ENCODE assay signal across 1 cellular context in the genomic region with DNA sequence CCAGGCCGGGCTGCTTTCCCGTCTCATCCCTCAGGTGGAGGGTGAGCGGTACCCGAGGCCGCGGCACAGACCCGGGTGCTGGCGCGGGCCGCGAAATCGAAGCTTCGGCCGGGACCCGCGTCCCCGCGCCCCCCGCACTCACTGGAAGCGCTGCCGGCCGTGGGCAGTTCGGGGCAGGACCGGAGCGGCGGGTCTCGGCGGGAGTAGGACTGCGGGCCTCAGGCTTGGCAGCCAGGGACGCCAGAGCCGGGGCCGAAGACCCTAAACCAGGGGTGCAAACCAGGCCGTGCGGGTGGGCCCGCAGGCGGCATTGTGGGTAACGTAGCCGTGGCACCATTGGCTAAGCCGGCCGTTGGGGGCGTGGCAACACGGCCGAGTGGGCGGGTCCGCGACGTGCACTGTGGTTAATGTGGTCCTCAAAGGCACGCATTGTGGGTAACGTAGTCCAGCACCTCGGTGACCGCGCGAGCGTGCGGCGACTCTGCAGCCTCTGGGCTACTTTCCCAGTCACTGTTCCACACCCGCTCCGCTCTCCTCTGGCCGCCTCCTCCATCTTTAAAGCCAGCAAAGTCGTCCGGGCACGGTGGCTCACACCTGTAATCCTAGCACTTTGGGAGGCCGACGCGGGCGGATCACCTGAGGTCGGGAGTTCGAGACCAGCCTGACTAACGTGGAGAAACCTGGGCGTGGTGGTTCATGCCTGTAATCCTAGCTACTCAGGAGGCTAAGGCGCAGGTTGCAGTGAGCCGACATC.
TF ChIP-seq lines count a peak whose summit lies in the region.

Gene ZNF500 (minus strand): TSS at position 288 of the 754 bp plus-strand sequence. CDS start 1,184 bp downstream, outside the sequence.

TF ChIP-seq in HepG2, 621 proteins besides CTCF, POLR2A, EP300 and RAD21 (continued from another document and continues in another):
- TF ChIP-seq, protein P1, sequence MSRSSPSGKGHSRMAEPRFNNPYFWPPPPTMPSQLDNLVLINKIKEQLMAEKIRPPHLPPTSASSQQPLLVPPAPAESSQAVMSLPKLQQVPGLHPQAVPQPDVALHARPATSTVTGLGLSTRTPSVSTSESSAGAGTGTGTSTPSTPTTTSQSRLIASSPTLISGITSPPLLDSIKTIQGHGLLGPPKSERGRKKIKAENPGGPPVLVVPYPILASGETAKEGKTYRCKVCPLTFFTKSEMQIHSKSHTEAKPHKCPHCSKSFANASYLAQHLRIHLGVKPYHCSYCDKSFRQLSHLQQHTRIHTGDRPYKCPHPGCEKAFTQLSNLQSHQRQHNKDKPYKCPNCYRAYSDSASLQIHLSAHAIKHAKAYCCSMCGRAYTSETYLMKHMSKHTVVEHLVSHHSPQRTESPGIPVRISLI (CRISPR knock-in tag; IDR thresholded peaks at IDR 0.05; ENCODE audit: borderline replicate concordance) = no peak
- no peak for TF ChIP-seq NFRKB (IDR thresholded peaks at IDR 0.05)
- 0 out of 2 replicates have a peak, but pooled peaks have one; percentile 28 for TF ChIP-seq ZNF639 (CRISPR knock-in tag; conservative IDR thresholded peaks at IDR 0.05)
- no peak for TF ChIP-seq ZNF737 (CRISPR knock-in tag; IDR thresholded peaks at IDR 0.05; ENCODE audit: borderline replicate concordance)
- TF ChIP-seq ZNF124 (CRISPR knock-in tag; IDR thresholded peaks at IDR 0.05) = no peak; the same call in none of the 2 replicates
- TF ChIP-seq IRF9 (CRISPR knock-in tag; IDR thresholded peaks at IDR 0.05; ENCODE audit: borderline replicate concordance) = 0 out of 2 replicates have a peak, but pooled peaks have one; percentile 30
- TF ChIP-seq ATF7 (IDR thresholded peaks at IDR 0.05) = no peak
- no peak for TF ChIP-seq ATF7 (CRISPR knock-in tag; IDR thresholded peaks at IDR 0.05)
- 0 out of 2 replicates have a peak, but pooled peaks have one; percentile 75 for TF ChIP-seq ZNF446 (CRISPR knock-in tag; IDR thresholded peaks at IDR 0.05)
- no peak for TF ChIP-seq RBAK (CRISPR knock-in tag; IDR thresholded peaks at IDR 0.05)
- TF ChIP-seq PTBP1 (IDR thresholded peaks at IDR 0.05; ENCODE audit: low read depth, low read length, poor library complexity, severe bottlenecking) = no peak
- no peak for TF ChIP-seq ZNF550 (CRISPR knock-in tag; IDR thresholded peaks at IDR 0.05; ENCODE audit: borderline replicate concordance)
- no peak for TF ChIP-seq NR3C1 (CRISPR knock-in tag; IDR thresholded peaks at IDR 0.05)
- TF ChIP-seq TBL1XR1 (IDR thresholded peaks at IDR 0.05; ENCODE audit: borderline replicate concordance, low read length, partially characterized antibody) = peak; percentile 51
- TF ChIP-seq, protein P2, sequence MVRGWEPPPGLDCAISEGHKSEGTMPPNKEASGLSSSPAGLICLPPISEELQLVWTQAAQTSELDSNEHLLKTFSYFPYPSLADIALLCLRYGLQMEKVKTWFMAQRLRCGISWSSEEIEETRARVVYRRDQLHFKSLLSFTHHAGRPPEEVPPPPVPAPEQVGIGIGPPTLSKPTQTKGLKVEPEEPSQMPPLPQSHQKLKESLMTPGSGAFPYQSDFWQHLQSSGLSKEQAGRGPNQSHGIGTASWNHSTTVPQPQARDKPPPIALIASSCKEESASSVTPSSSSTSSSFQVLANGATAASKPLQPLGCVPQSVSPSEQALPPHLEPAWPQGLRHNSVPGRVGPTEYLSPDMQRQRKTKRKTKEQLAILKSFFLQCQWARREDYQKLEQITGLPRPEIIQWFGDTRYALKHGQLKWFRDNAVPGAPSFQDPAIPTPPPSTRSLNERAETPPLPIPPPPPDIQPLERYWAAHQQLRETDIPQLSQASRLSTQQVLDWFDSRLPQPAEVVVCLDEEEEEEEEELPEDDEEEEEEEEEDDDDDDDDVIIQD (CRISPR knock-in tag; IDR thresholded peaks at IDR 0.05; ENCODE audit: low read depth) = no peak
- TF ChIP-seq NFYC (CRISPR knock-in tag; IDR thresholded peaks at IDR 0.05) = peak; percentile 91
- TF ChIP-seq ETV5 (CRISPR knock-in tag; IDR thresholded peaks at IDR 0.05; ENCODE audit: borderline replicate concordance) = peak; percentile 54; the same call in 1 of the 2 replicates
- TF ChIP-seq SRF (IDR thresholded peaks at IDR 0.05; ENCODE audit: low read depth, low read length) = no peak
- no peak for TF ChIP-seq RORA (CRISPR knock-in tag; IDR thresholded peaks at IDR 0.05)
- no peak for TF ChIP-seq FOSL1 (CRISPR knock-in tag; IDR thresholded peaks at IDR 0.05; ENCODE audit: borderline replicate concordance)
- TF ChIP-seq U2AF2 (IDR thresholded peaks at IDR 0.05; ENCODE audit: low read depth, low read length) = no peak
- TF ChIP-seq KLF12 (CRISPR knock-in tag; IDR thresholded peaks at IDR 0.05; ENCODE audit: borderline replicate concordance) = peak; percentile 63; the same call in 1 of the 2 replicates
- TF ChIP-seq SETDB1 (CRISPR knock-in tag; IDR thresholded peaks at IDR 0.05; ENCODE audit: borderline replicate concordance) = no peak
- peak; percentile 65; the same call in 1 of the 2 replicates for TF ChIP-seq NFE2L1 (CRISPR knock-in tag; IDR thresholded peaks at IDR 0.05; ENCODE audit: borderline replicate concordance)
- TF ChIP-seq, protein P3, sequence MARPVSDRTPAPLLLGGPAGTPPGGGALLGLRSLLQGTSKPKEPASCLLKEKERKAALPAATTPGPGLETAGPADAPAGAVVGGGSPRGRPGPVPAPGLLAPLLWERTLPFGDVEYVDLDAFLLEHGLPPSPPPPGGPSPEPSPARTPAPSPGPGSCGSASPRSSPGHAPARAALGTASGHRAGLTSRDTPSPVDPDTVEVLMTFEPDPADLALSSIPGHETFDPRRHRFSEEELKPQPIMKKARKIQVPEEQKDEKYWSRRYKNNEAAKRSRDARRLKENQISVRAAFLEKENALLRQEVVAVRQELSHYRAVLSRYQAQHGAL (CRISPR knock-in tag; IDR thresholded peaks at IDR 0.05; ENCODE audit: not compliant biosample characterization) = no peak
- TF ChIP-seq SAP130 (CRISPR knock-in tag; IDR thresholded peaks at IDR 0.05; ENCODE audit: low read depth) = peak; percentile 95
- TF ChIP-seq ZNF451 (CRISPR knock-in tag; IDR thresholded peaks at IDR 0.05) = no peak
- no peak; the same call in 1 of the 2 replicates for TF ChIP-seq HMG20B (CRISPR knock-in tag; conservative IDR thresholded peaks at IDR 0.05)
- no peak for TF ChIP-seq HNF4G (IDR thresholded peaks at IDR 0.05; ENCODE audit: borderline replicate concordance, low read depth, low read length)
- TF ChIP-seq HNF4G (CRISPR knock-in tag; IDR thresholded peaks at IDR 0.05; ENCODE audit: borderline replicate concordance, low read depth) = no peak
- TF ChIP-seq ZNF773 (CRISPR knock-in tag; IDR thresholded peaks at IDR 0.05; ENCODE audit: borderline replicate concordance) = peak; percentile 75; the same call in 1 of the 2 replicates
- TF ChIP-seq FOXJ3 (CRISPR knock-in tag; IDR thresholded peaks at IDR 0.05; ENCODE audit: borderline replicate concordance) = peak; percentile 35; the same call in 1 of the 2 replicates
- TF ChIP-seq, protein P4, sequence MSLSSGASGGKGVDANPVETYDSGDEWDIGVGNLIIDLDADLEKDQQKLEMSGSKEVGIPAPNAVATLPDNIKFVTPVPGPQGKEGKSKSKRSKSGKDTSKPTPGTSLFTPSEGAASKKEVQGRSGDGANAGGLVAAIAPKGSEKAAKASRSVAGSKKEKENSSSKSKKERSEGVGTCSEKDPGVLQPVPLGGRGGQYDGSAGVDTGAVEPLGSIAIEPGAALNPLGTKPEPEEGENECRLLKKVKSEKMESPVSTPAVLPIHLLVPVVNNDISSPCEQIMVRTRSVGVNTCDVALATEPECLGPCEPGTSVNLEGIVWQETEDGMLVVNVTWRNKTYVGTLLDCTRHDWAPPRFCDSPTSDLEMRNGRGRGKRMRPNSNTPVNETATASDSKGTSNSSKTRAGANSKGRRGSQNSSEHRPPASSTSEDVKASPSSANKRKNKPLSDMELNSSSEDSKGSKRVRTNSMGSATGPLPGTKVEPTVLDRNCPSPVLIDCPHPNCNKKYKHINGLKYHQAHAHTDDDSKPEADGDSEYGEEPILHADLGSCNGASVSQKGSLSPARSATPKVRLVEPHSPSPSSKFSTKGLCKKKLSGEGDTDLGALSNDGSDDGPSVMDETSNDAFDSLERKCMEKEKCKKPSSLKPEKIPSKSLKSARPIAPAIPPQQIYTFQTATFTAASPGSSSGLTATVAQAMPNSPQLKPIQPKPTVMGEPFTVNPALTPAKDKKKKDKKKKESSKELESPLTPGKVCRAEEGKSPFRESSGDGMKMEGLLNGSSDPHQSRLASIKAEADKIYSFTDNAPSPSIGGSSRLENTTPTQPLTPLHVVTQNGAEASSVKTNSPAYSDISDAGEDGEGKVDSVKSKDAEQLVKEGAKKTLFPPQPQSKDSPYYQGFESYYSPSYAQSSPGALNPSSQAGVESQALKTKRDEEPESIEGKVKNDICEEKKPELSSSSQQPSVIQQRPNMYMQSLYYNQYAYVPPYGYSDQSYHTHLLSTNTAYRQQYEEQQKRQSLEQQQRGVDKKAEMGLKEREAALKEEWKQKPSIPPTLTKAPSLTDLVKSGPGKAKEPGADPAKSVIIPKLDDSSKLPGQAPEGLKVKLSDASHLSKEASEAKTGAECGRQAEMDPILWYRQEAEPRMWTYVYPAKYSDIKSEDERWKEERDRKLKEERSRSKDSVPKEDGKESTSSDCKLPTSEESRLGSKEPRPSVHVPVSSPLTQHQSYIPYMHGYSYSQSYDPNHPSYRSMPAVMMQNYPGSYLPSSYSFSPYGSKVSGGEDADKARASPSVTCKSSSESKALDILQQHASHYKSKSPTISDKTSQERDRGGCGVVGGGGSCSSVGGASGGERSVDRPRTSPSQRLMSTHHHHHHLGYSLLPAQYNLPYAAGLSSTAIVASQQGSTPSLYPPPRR (CRISPR knock-in tag; IDR thresholded peaks at IDR 0.05; ENCODE audit: borderline replicate concordance) = no peak
- TF ChIP-seq ZFY (CRISPR knock-in tag; IDR thresholded peaks at IDR 0.05) = peak; percentile 100
- TF ChIP-seq RNF2 (conservative IDR thresholded peaks at IDR 0.05; ENCODE audit: low read depth) = no peak
- no peak for TF ChIP-seq ZNF484 (CRISPR knock-in tag; IDR thresholded peaks at IDR 0.05; ENCODE audit: borderline replicate concordance, low read depth)
- TF ChIP-seq MLX (CRISPR knock-in tag; IDR thresholded peaks at IDR 0.05) = 0 out of 2 replicates have a peak, but pooled peaks have one; percentile 6
- peak; percentile 51; the same call in 1 of the 2 replicates for TF ChIP-seq SSRP1 (CRISPR knock-in tag; IDR thresholded peaks at IDR 0.05)
- TF ChIP-seq NFKBIZ (CRISPR knock-in tag; IDR thresholded peaks at IDR 0.05) = no peak
- TF ChIP-seq, protein P5, sequence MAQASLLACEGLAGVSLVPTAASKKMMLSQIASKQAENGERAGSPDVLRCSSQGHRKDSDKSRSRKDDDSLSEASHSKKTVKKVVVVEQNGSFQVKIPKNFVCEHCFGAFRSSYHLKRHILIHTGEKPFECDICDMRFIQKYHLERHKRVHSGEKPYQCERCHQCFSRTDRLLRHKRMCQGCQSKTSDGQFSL (CRISPR knock-in tag; IDR thresholded peaks at IDR 0.05) = no peak
- no peak for TF ChIP-seq CENPX (CRISPR knock-in tag; IDR thresholded peaks at IDR 0.05)
- TF ChIP-seq TBX3 (IDR thresholded peaks at IDR 0.05; ENCODE audit: borderline replicate concordance) = no peak
- no peak for TF ChIP-seq ONECUT2 (CRISPR knock-in tag; IDR thresholded peaks at IDR 0.05)
- no peak; the same call in 1 of the 2 replicates for TF ChIP-seq MIER3 (CRISPR knock-in tag; IDR thresholded peaks at IDR 0.05; ENCODE audit: borderline replicate concordance)
- TF ChIP-seq ARNT2 (CRISPR knock-in tag; IDR thresholded peaks at IDR 0.05; ENCODE audit: low read depth) = no peak
- no peak for TF ChIP-seq ZNF264 (CRISPR knock-in tag; IDR thresholded peaks at IDR 0.05)
- TF ChIP-seq ARID5B (CRISPR knock-in tag; IDR thresholded peaks at IDR 0.05) = peak; percentile 27; the same call in 1 of the 2 replicates
- no peak for TF ChIP-seq XBP1 (CRISPR knock-in tag; IDR thresholded peaks at IDR 0.05)
